ENCODE assay signal across 8 cellular contexts in the genomic region with DNA sequence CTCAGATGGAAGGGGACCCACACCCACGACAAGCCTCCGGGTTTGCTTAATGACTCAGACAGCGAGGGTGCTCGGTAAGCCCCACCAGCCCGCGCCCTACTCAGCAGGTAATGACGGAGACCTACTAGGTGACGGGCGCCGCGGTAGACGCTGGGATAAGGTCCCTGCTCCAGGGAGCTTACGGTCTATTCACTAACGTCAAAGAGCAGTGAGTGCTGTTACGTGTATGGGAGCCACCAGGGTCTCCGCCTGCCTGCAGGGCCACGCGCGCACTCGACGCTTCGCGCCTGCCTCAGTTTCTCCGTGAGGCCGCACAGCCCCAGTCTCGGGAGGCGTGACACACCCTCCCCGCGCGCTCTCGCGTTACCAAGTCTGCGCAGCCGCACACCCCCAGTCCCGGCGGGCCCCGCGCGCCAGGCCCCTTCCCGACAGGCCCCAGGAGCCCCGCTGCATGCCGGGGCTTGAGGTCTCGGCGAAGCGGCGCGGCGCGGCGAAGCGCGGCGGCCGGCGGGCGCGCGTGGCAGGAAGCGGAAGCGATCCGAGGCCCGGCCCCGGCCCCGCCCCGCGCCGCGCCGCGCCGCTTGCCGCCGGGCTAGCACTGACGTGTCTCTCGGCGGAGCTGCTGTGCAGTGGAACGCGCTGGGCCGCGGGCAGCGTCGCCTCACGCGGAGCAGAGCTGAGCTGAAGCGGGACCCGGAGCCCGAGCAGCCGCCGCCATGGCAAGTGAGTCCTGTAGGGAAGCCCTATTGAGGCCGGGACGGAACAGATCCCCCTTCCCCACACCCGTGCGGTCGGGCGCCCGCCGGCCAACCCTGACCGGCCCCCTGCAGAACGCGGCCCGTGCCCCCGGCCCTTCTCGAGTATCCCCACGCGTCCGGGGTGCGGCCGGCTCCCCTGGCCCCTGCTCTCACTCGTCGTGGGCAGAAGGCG. TPM values are rescaled to one million over a fixed set of nuclear protein-coding genes. Genes with fewer than 3 reads are reported as not detected.
DNase-seq lines count a peak whose midpoint lies in the region; ATAC-seq, FAIRE-seq and TF ChIP-seq lines count a peak whose summit lies in the region.

A gene (plus strand): TSS at position 601 of the 930 bp plus-strand sequence. CDS start 116 bp downstream, at position 717.

- H3K27ac ChIP-seq in angular gyrus (ENCODE audit: low read depth, low read length) (peak within 1 kb of the TSS; percentile 78), right atrium auricular region (peak within 1 kb of the TSS; percentile 93 to 95)

- ATAC-seq in GM18502 (IDR thresholded peaks at IDR 0.05; ENCODE audit: poor library complexity, unreplicated experiment) (peak; percentile 90), HG02943 (IDR thresholded peaks at IDR 0.05; ENCODE audit: low read depth, unreplicated experiment) (peak; percentile 86)

- H3K4me1 ChIP-seq in right atrium auricular region: peaks cover 0 to 35% of the 10 kb centered on the region in 2 donors

- H3K4me3 ChIP-seq in right atrium auricular region: peak within 1 kb of the TSS; percentile 95 to 98

- no peak for FAIRE-seq in urothelium cell line (lab: Jason Lieb, UNC)

- no peak for TF ChIP-seq CTCF in right atrium auricular region (IDR thresholded peaks at IDR 0.05)

- no peaks in the 10 kb centered on the region for H3K27me3 ChIP-seq in right atrium auricular region

- no peaks in the 10 kb centered on the region for H3K9me3 ChIP-seq in right atrium auricular region

- peaks cover 22% of the 10 kb centered on the region for H3K36me3 ChIP-seq in right atrium auricular region

- DNase-seq in NCI-H187 treated with DMSO at 0.1 percent for 48 hours (lab: John Stamatoyannopoulos, UW) (peak; percentile 17), T-helper 2 cell (peak; percentile 92 to 98 (median 92)), right atrium auricular region (ENCODE audit: low spot score) (peak; percentile 93), pulmonary artery endothelial cell (ENCODE audit: low read depth, low spot score) (peak; percentile 75), urothelium cell line (ENCODE audit: low spot score) (peak; percentile 98)

RNA-seq across cellular contexts. Expression of the gene that starts here (rescaled TPM):
- total RNA-seq in right atrium auricular region: 100 to 1,000 TPM in 1 of 2 donors, 10 to 100 TPM in 1; 74.5 to 109 TPM
- 248 and 301 TPM in 2 replicates for total RNA-seq in pulmonary artery endothelial cell

Comparison
In these comparisons a context has a peak if more than half of its experiments do, and no peak if none do; other contexts are left out.
1. Peak in every context shown above with its lines: DNase-seq, ATAC-seq, H3K4me3 ChIP-seq and H3K27ac ChIP-seq.
2. DNase-seq: peak in every context shown above with its lines; median percentile 98 in urothelium cell line; 93 in right atrium auricular region; 92 in T-helper 2 cell; 75 in pulmonary artery endothelial cell; 17 in NCI-H187 treated with DMSO at 0.1 percent for 48 hours.